ENCODE assay signal across 1 cellular context in the genomic region with DNA sequence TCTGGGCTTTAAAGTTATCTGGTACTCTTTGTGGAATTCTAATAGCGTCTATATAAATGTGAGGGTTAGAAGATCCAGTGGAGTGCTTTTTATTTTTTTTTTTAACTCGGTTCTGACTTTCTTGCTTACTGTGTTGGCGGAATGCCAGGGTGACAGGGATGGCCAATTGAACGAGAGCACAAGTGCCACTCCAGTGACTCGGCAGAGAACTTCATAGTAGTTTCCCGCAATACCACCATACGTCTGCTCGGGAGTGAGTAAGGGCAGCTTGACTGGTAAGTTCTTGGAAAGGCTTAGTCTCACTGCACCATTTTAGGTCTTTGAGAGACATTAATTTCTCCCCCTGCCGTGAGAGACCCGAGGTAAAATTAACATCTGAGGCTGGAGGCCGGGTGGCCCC.
TF ChIP-seq lines count a peak whose summit lies in the region.

No MANE protein-coding gene starts in this region.

TF ChIP-seq in WTC11, 78 proteins besides CTCF, POLR2A, EP300 and RAD21 (continued from another document):
- TF ChIP-seq, protein P1, sequence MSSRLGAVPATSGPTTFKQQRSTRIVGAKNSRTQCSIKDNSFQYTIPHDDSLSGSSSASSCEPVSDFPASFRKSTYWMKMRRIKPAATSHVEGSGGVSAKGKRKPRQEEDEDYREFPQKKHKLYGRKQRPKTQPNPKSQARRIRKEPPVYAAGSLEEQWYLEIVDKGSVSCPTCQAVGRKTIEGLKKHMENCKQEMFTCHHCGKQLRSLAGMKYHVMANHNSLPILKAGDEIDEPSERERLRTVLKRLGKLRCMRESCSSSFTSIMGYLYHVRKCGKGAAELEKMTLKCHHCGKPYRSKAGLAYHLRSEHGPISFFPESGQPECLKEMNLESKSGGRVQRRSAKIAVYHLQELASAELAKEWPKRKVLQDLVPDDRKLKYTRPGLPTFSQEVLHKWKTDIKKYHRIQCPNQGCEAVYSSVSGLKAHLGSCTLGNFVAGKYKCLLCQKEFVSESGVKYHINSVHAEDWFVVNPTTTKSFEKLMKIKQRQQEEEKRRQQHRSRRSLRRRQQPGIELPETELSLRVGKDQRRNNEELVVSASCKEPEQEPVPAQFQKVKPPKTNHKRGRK (CRISPR knock-in tag; IDR thresholded peaks at IDR 0.05; ENCODE audit: borderline replicate concordance) = no peak
- TF ChIP-seq ETV6 (CRISPR knock-in tag; IDR thresholded peaks at IDR 0.05) (no peak), CREB1 (CRISPR knock-in tag; IDR thresholded peaks at IDR 0.05) (no peak), NFATC4 (CRISPR knock-in tag; IDR thresholded peaks at IDR 0.05) (no peak)
- TF ChIP-seq, protein P2, sequence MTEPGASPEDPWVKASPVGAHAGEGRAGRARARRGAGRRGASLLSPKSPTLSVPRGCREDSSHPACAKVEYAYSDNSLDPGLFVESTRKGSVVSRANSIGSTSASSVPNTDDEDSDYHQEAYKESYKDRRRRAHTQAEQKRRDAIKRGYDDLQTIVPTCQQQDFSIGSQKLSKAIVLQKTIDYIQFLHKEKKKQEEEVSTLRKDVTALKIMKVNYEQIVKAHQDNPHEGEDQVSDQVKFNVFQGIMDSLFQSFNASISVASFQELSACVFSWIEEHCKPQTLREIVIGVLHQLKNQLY (CRISPR knock-in tag; IDR thresholded peaks at IDR 0.05) = no peak
- TF ChIP-seq, protein P3, sequence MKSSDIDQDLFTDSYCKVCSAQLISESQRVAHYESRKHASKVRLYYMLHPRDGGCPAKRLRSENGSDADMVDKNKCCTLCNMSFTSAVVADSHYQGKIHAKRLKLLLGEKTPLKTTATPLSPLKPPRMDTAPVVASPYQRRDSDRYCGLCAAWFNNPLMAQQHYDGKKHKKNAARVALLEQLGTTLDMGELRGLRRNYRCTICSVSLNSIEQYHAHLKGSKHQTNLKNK (CRISPR knock-in tag; IDR thresholded peaks at IDR 0.05) = no peak
- TF ChIP-seq, protein P4, sequence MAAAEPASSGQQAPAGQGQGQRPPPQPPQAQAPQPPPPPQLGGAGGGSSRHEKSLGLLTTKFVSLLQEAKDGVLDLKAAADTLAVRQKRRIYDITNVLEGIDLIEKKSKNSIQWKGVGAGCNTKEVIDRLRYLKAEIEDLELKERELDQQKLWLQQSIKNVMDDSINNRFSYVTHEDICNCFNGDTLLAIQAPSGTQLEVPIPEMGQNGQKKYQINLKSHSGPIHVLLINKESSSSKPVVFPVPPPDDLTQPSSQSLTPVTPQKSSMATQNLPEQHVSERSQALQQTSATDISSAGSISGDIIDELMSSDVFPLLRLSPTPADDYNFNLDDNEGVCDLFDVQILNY (CRISPR knock-in tag; IDR thresholded peaks at IDR 0.05) = no peak
- TF ChIP-seq, protein P5, sequence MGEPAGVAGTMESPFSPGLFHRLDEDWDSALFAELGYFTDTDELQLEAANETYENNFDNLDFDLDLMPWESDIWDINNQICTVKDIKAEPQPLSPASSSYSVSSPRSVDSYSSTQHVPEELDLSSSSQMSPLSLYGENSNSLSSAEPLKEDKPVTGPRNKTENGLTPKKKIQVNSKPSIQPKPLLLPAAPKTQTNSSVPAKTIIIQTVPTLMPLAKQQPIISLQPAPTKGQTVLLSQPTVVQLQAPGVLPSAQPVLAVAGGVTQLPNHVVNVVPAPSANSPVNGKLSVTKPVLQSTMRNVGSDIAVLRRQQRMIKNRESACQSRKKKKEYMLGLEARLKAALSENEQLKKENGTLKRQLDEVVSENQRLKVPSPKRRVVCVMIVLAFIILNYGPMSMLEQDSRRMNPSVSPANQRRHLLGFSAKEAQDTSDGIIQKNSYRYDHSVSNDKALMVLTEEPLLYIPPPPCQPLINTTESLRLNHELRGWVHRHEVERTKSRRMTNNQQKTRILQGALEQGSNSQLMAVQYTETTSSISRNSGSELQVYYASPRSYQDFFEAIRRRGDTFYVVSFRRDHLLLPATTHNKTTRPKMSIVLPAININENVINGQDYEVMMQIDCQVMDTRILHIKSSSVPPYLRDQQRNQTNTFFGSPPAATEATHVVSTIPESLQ (CRISPR knock-in tag; IDR thresholded peaks at IDR 0.05) = no peak
